In genomic region chr11:6666302-6667183, GRCh38 we compare ENCODE assay signal across 1 cellular context.
TF ChIP-seq lines count a peak whose summit lies in the region.

No MANE protein-coding gene starts in this region.

TF ChIP-seq in GM12878, 131 proteins besides CTCF, POLR2A, EP300 and RAD21:
- TF ChIP-seq ZNF217 (IDR thresholded peaks at IDR 0.05) (no peak), PKNOX1 (IDR thresholded peaks at IDR 0.05) (peak; percentile 62), JUNB (IDR thresholded peaks at IDR 0.05) (0 out of 2 replicates have a peak, but pooled peaks have one; percentile 15), HSF1 (IDR thresholded peaks at IDR 0.05; ENCODE audit: low read depth, low read length) (no peak), SKIL (IDR thresholded peaks at IDR 0.05; ENCODE audit: low read depth, poor library complexity, severe bottlenecking) (no peak), RELA (IDR thresholded peaks at IDR 0.05; ENCODE audit: borderline replicate concordance, partially characterized antibody) (no peak), CHD4 (IDR thresholded peaks at IDR 0.05) (no peak), USF1 (IDR thresholded peaks at IDR 0.05; ENCODE audit: borderline replicate concordance, extremely low read length, insufficient read depth, low read depth, low read length) (no peak), NR2C1 (IDR thresholded peaks at IDR 0.05) (no peak), SPI1 (IDR thresholded peaks at IDR 0.05; ENCODE audit: borderline replicate concordance, insufficient read depth, low read depth, low read length) (no peak), GATAD2B (conservative IDR thresholded peaks at IDR 0.05; ENCODE audit: low read depth) (no peak), ZZZ3 (IDR thresholded peaks at IDR 0.05; ENCODE audit: control insufficient read depth, insufficient read length, low read depth) (no peak), MTA2 (IDR thresholded peaks at IDR 0.05; ENCODE audit: low read depth) (0 out of 2 replicates have a peak, but pooled peaks have one; percentile 15), EZH2 (IDR thresholded peaks at IDR 0.05; ENCODE audit: borderline replicate concordance, control insufficient read depth, low read depth, low read length) (no peak), ATF7 (IDR thresholded peaks at IDR 0.05; ENCODE audit: low read depth) (no peak), NFYA (IDR thresholded peaks at IDR 0.05; ENCODE audit: borderline replicate concordance, low read depth, low read length) (no peak)
- TF ChIP-seq, protein P1, sequence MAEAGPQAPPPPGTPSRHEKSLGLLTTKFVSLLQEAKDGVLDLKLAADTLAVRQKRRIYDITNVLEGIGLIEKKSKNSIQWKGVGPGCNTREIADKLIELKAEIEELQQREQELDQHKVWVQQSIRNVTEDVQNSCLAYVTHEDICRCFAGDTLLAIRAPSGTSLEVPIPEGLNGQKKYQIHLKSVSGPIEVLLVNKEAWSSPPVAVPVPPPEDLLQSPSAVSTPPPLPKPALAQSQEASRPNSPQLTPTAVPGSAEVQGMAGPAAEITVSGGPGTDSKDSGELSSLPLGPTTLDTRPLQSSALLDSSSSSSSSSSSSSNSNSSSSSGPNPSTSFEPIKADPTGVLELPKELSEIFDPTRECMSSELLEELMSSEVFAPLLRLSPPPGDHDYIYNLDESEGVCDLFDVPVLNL (IDR thresholded peaks at IDR 0.05; ENCODE audit: low read depth, low read length) = no peak
- TF ChIP-seq, protein P2, sequence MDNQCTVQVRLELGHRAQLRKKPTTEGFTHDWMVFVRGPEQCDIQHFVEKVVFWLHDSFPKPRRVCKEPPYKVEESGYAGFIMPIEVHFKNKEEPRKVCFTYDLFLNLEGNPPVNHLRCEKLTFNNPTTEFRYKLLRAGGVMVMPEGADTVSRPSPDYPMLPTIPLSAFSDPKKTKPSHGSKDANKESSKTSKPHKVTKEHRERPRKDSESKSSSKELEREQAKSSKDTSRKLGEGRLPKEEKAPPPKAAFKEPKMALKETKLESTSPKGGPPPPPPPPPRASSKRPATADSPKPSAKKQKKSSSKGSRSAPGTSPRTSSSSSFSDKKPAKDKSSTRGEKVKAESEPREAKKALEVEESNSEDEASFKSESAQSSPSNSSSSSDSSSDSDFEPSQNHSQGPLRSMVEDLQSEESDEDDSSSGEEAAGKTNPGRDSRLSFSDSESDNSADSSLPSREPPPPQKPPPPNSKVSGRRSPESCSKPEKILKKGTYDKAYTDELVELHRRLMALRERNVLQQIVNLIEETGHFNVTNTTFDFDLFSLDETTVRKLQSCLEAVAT (IDR thresholded peaks at IDR 0.05) = no peak
